Comparison of ENCODE assay signal across 23 cellular contexts in genomic region chr7:152527610-152528032, GRCh38.
A peak's percentile ranks its signal among the peaks of the same experiment; 100 is the strongest.
DNase-seq lines count a peak whose midpoint lies in the region; ATAC-seq and TF ChIP-seq lines count a peak whose summit lies in the region.
"Had no signal": no experiment of that assay in that cellular context is flagged by ENCODE, and none has a peak within 500 bp of the region (broad histone marks: within the 10 kb centered on the region; RNA-seq: fewer than 3 reads in every experiment).

No MANE protein-coding gene starts in this region.

- no peaks in the 10 kb centered on the region for H3K36me3 ChIP-seq in MG63
- H3K36me3 ChIP-seq: spleen, suprapubic skin, uterus had no signal

- TF ChIP-seq CTCF in AG09319 (IDR thresholded peaks at IDR 0.05; ENCODE audit: low read depth, low read length) = no peak

- no peaks in the 10 kb centered on the region for H3K27me3 ChIP-seq in MG63
- H3K27me3 ChIP-seq: suprapubic skin, uterus had no signal

- no peak overlapping the region for H3K4me3 ChIP-seq in MG63
- H3K4me3 ChIP-seq: spleen, suprapubic skin, uterus had no signal

- no peaks in the 10 kb centered on the region for H3K9me3 ChIP-seq in MG63
- H3K9me3 ChIP-seq: spleen, suprapubic skin, uterus had no signal

- ATAC-seq in left lobe of liver (peak; percentile 15), GM21423 (IDR thresholded peaks at IDR 0.05; ENCODE audit: unreplicated experiment) (no peak), GM21619 (IDR thresholded peaks at IDR 0.05; ENCODE audit: unreplicated experiment) (no peak)
- ATAC-seq: HCT116; stimulated activated memory B cell treated with anti-CD40 and anti-IgM and Interleukin-4, amounts not matched to agents 10 μg/mL and 1 μg/mL and 100 μg/mL, for 72 hours had no signal

- DNase-seq in AG09319 (ENCODE audit: extremely low read depth, low read depth) (peak; percentile 15), MG63 (peak; percentile 3), dedifferentiated amniotic fluid mesenchymal stem cell (ENCODE audit: extremely low spot score) (peak; percentile 22), left lobe of liver (ENCODE audit: low spot score) (no peak), D341Med (ENCODE audit: low spot score) (no peak), glomerular visceral epithelial cell (ENCODE audit: extremely low spot score) (no peak)
- DNase-seq: activated CD4-positive, alpha-beta T cell treated with anti-CD3 and anti-CD28 coated beads, Interleukin-2, amount 50 U/mL, for 48 hours; cerebellar nuclear complex; EL; naive B cell; NCI-H1092; NCI-H1930; NCI-H748 treated with DMSO at 0.1 percent for 48 hours; retina; spleen; stimulated activated CD4-positive, alpha-beta T cell treated with anti-CD3 and anti-CD28 coated beads, Interleukin-2, amount 100 ng/mL, for 48 hours; T1000 had no signal

Comparison
In these comparisons a context has a peak if more than half of its experiments do, and no peak if none do; other contexts are left out.
1. DNase-seq: peak in AG09319 (single experiment), MG63 (single experiment) and dedifferentiated amniotic fluid mesenchymal stem cell (single experiment); none in left lobe of liver (single experiment), D341Med (single experiment) and glomerular visceral epithelial cell (single experiment).